ENCODE assay signal across 17 cellular contexts in the genomic region with DNA sequence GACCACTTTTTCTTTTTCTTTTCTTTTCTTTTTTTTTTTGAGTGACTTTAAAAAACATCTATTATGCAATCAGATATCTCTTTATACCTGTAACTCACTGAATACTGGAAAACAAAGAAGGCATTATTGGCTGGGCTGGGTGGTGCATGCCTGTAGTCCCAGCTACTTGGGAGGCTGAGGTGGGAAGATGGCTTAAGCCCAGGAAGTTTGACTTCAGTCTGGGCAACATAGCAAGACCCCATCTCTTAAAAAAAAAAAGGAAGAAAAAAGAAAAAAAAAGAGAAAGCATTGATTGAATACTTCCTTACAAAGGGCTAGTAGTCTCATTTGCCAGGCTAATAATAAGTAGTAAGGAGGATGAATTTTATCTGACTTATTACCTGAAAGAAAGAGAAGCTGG. TPM values are rescaled to one million over a fixed set of nuclear protein-coding genes. Genes with fewer than 3 reads are reported as not detected.
DNase-seq lines count a peak whose midpoint lies in the region; ATAC-seq and TF ChIP-seq lines count a peak whose summit lies in the region.
"Had no signal": no experiment of that assay in that cellular context is flagged by ENCODE, and none has a peak within 500 bp of the region (broad histone marks: within the 10 kb centered on the region; RNA-seq: fewer than 3 reads in every experiment).

No MANE protein-coding gene starts in this region.

- H3K9me3 ChIP-seq in BLaER1 treated with 17β-estradiol and CSF1 and Interleukin-3, amounts not matched to agents 10 nM and 100 nM (replicated peaks in 1 of 11), result no peaks in the 10 kb centered on the region
- no peaks in the 10 kb centered on the region for H3K9me3 ChIP-seq in IMR-90 (ENCODE audit: control insufficient read depth, insufficient read depth, low read length)
- no peaks in the 10 kb centered on the region for H3K9me3 ChIP-seq in esophagus muscularis mucosa

- peak overlapping the region in 1 of 11 experiments; percentile 90; a peak in 1 of 22 replicates for H3K9ac ChIP-seq in BLaER1 treated with 17β-estradiol and CSF1 and Interleukin-3, amounts not matched to agents 10 nM and 100 nM
- H3K9ac ChIP-seq in IMR-90 (ENCODE audit: low read depth, low read length), result no peak overlapping the region

- DNase-seq in IMR-90 (no peak), esophagus muscularis mucosa (ENCODE audit: extremely low spot score) (peak; percentile 14), anterior cingulate cortex (lab: John Stamatoyannopoulos, UW) (no peak)
- no peak for DNase-seq in stimulated activated CD4-positive, alpha-beta T cell treated with anti-CD3 and anti-CD28 coated beads, Interleukin-4, amount 100 ng/mL, for 1 hour
- DNase-seq: C1 segment of cervical spinal cord, DND-41, KG1, MV-4-11, NCI-H1694 treated with DMSO at 0.1 percent for 48 hours, NCI-H2107, NCI-H510A, NCI-H748 treated with DMSO at 0.1 percent for 48 hours, Right ventricle myocardium superior had no signal

- CTCF ChIA-PET in IMR-90 (lab: Yijun Ruan, JAX), result interaction anchor here (0.6 to 0.8 kb wide), 2 partner anchors 24 to 105 kb away, joined by 3 to 4 read pairs; no protein-coding TSS in a partner anchor

- no peak overlapping the region for H3K4me3 Mint-ChIP-seq in stimulated activated memory B cell treated with anti-CD40 and anti-IgM and Interleukin-4, amounts not matched to agents 10 μg/mL and 1 μg/mL and 100 μg/mL, for 72 hours

- H3K9me3 Mint-ChIP-seq in stimulated activated memory B cell treated with anti-CD40 and anti-IgM and Interleukin-4, amounts not matched to agents 10 μg/mL and 1 μg/mL and 100 μg/mL, for 72 hours, result no peaks in the 10 kb centered on the region

- H3K36me3 ChIP-seq in BLaER1 treated with 17β-estradiol and CSF1 and Interleukin-3, amounts not matched to agents 10 nM and 100 nM, result peaks cover 0 to 6% (median 0%) of the 10 kb centered on the region in 11 experiments; a peak in 2 of 22 replicates
- H3K36me3 ChIP-seq in IMR-90 (ENCODE audit: control insufficient read depth, insufficient read depth, low read length) (peaks cover 2% of the 10 kb centered on the region; the same call in 1 of the 2 replicates), esophagus muscularis mucosa (no peaks in the 10 kb centered on the region)

- TF ChIP-seq CTCF in IMR-90 (conservative IDR thresholded peaks at IDR 0.05; ENCODE audit: low read depth, low read length) (no peak), esophagus muscularis mucosa (IDR thresholded peaks at IDR 0.05) (no peak)

- no peaks in the 10 kb centered on the region for H3K36me3 Mint-ChIP-seq in stimulated activated memory B cell treated with anti-CD40 and anti-IgM and Interleukin-4, amounts not matched to agents 10 μg/mL and 1 μg/mL and 100 μg/mL, for 72 hours

- no peak overlapping the region for H2AK9ac ChIP-seq in IMR-90 (replicated peaks; ENCODE audit: low read depth, low read length, poor library complexity)

- no peak for TF ChIP-seq RAD21 in IMR-90 (IDR thresholded peaks at IDR 0.05; ENCODE audit: low read length)

- no peak overlapping the region for H3K4me3 ChIP-seq in BLaER1 treated with 17β-estradiol and CSF1 and Interleukin-3, amounts not matched to agents 10 nM and 100 nM
- H3K4me3 ChIP-seq in IMR-90 (ENCODE audit: insufficient read depth, low read depth, low read length) (no peak overlapping the region), esophagus muscularis mucosa (no peak overlapping the region)
- H3K4me3 ChIP-seq: SK-N-MC had no signal

- H3K14ac ChIP-seq in IMR-90 (replicated peaks; ENCODE audit: low read depth, low read length), result no peak overlapping the region

- no peak overlapping the region for H3K23ac ChIP-seq in IMR-90 (ENCODE audit: low read depth, low read length)

- H4K5ac ChIP-seq in IMR-90 (ENCODE audit: low read depth, low read length), result no peak overlapping the region

- no peak overlapping the region for H2BK5ac ChIP-seq in IMR-90 (ENCODE audit: low read depth, low read length, poor library complexity, severe bottlenecking)

- H3K4me1 Mint-ChIP-seq in stimulated activated memory B cell treated with anti-CD40 and anti-IgM and Interleukin-4, amounts not matched to agents 10 μg/mL and 1 μg/mL and 100 μg/mL, for 72 hours, result peaks cover 31% of the 10 kb centered on the region

- H3K4ac ChIP-seq in IMR-90 (ENCODE audit: low read depth, low read length), result no peak overlapping the region

- peaks cover 29 to 51% (median 41%) of the 10 kb centered on the region in 10 experiments for H3K4me1 ChIP-seq in BLaER1 treated with 17β-estradiol and CSF1 and Interleukin-3, amounts not matched to agents 10 nM and 100 nM
- peaks cover 16% of the 10 kb centered on the region for H3K4me1 ChIP-seq in IMR-90 (ENCODE audit: control insufficient read depth, insufficient read depth, low read length)
- peaks cover 22 to 44% (median 42%) of the 10 kb centered on the region in 4 donors for H3K4me1 ChIP-seq in esophagus muscularis mucosa

- H2BK120ac ChIP-seq in IMR-90 (ENCODE audit: low read depth, low read length), result peak overlapping the region; percentile 96; the same call in 1 of the 2 replicates

- H3K56ac ChIP-seq in IMR-90 (ENCODE audit: extremely low read depth, insufficient read depth, low read length), result no peak overlapping the region

- H3K9me1 ChIP-seq in IMR-90 (ENCODE audit: insufficient read depth, low read length), result peaks cover 18% of the 10 kb centered on the region

- peaks cover 20 to 33% (median 23%) of the 10 kb centered on the region in 11 experiments for H3K27me3 ChIP-seq in BLaER1 treated with 17β-estradiol and CSF1 and Interleukin-3, amounts not matched to agents 10 nM and 100 nM
- H3K27me3 ChIP-seq in IMR-90 (ENCODE audit: control insufficient read depth, insufficient read depth, low read length) (no peaks in the 10 kb centered on the region), esophagus muscularis mucosa (no peaks in the 10 kb centered on the region)

- TF ChIP-seq POLR2A in IMR-90 (IDR thresholded peaks at IDR 0.05; ENCODE audit: low read depth, low read length) (no peak), esophagus muscularis mucosa (IDR thresholded peaks at IDR 0.05; ENCODE audit: low read depth) (no peak)

- dilution Hi-C loops in IMR-90 (cut with HindIII; ENCODE audit: low sequenced_read_pairs, unreplicated experiment), result no loop called here

- no peak overlapping the region for H3K18ac ChIP-seq in IMR-90 (ENCODE audit: low read depth, low read length)

- intact Hi-C loops in IMR-90 (cut with micrococcal nuclease), result no loop called here
- intact Hi-C loops in esophagus muscularis mucosa (cut with DNase I), result no loop called here

- H2AFZ ChIP-seq in IMR-90 (replicated peaks; ENCODE audit: low read length, poor library complexity), result no peak overlapping the region

- no peak overlapping the region for H2BK20ac ChIP-seq in IMR-90 (ENCODE audit: low read depth, low read length)

- ATAC-seq in IMR-90 (ENCODE audit: low read depth) (no peak), HG02970 (IDR thresholded peaks at IDR 0.05; ENCODE audit: low FRiP score, unreplicated experiment) (no peak)
- no peak for ATAC-seq in stimulated activated memory B cell treated with anti-CD40 and anti-IgM and Interleukin-4, amounts not matched to agents 10 μg/mL and 1 μg/mL and 100 μg/mL, for 72 hours

- H3K27ac ChIP-seq in BLaER1 treated with 17β-estradiol and CSF1 and Interleukin-3, amounts not matched to agents 10 nM and 100 nM, result no peak overlapping the region
- H3K27ac ChIP-seq in IMR-90 (ENCODE audit: insufficient read depth, low read length) (no peak overlapping the region), esophagus muscularis mucosa (replicated peaks in 1 of 4) (peak overlapping the region in 2 of 4 donors; percentile 95 to 96)
- H3K27ac ChIP-seq: SK-N-MC had no signal

- H4K8ac ChIP-seq in IMR-90 (ENCODE audit: low read depth in 2 of 2, low read length in 2 of 2), result no peak overlapping the region

- peak overlapping the region; percentile 67; the same call in 1 of the 2 replicates for H2AK5ac ChIP-seq in IMR-90 (ENCODE audit: low read depth, low read length)

- 0 out of 2 replicates have a peak overlapping the region, but pooled peaks have one; percentile 27 for H4K91ac ChIP-seq in IMR-90 (ENCODE audit: insufficient read depth, low read depth, low read length)

- POLR2A ChIA-PET in IMR-90 (lab: Charles Lee; ENCODE audit: unreplicated experiment), result no interaction called here

- H3K79me1 ChIP-seq in IMR-90 (ENCODE audit: low read depth in 1 of 2, low read length in 2 of 2), result peaks cover 0 to 32% of the 10 kb centered on the region in 2 experiments; a peak in 2 of 4 replicates

- H4K20me1 ChIP-seq in BLaER1 treated with 17β-estradiol and CSF1 and Interleukin-3, amounts not matched to agents 10 nM and 100 nM, result peaks cover 0 to 36% (median 10%) of the 10 kb centered on the region in 11 experiments; a peak in 12 of 22 replicates
- H4K20me1 ChIP-seq in IMR-90 (ENCODE audit: insufficient read depth, low read length), result peaks cover 12% of the 10 kb centered on the region

- TF ChIP-seq EP300 in esophagus muscularis mucosa (IDR thresholded peaks at IDR 0.05), result no peak

- in situ Hi-C loops in IMR-90 (cut with MboI; ENCODE audit: low sequenced_read_pairs), result loop anchor here (5.0 kb wide), 1 partner anchor 280 kb away; no protein-coding TSS in a partner anchor

- H2BK15ac ChIP-seq in IMR-90 (ENCODE audit: low read depth, low read length), result no peak overlapping the region; the same call in 2 of the 3 replicates

- H3K4me2 ChIP-seq in BLaER1 treated with 17β-estradiol and CSF1 and Interleukin-3, amounts not matched to agents 10 nM and 100 nM, result peak overlapping the region; percentile 85 to 100 (median 96); a peak in 20 of 22 replicates
- H3K4me2 ChIP-seq in IMR-90 (ENCODE audit: low read depth, low read length), result no peak overlapping the region

- peaks cover 50% of the 10 kb centered on the region for H3K27me3 Mint-ChIP-seq in stimulated activated memory B cell treated with anti-CD40 and anti-IgM and Interleukin-4, amounts not matched to agents 10 μg/mL and 1 μg/mL and 100 μg/mL, for 72 hours

- H3K27ac Mint-ChIP-seq in stimulated activated memory B cell treated with anti-CD40 and anti-IgM and Interleukin-4, amounts not matched to agents 10 μg/mL and 1 μg/mL and 100 μg/mL, for 72 hours, result peak overlapping the region; percentile 24

- no TSS peak for BruUV-seq in IMR-90 (replicated peaks; lab: Mats Ljungman, UMichigan)

TF ChIP-seq in IMR-90, 13 proteins besides CTCF, POLR2A, EP300 and RAD21:
- no peak for TF ChIP-seq CEBPB (IDR thresholded peaks at IDR 0.05; ENCODE audit: low read depth, low read length)

RNA-seq across cellular contexts. Expression of a gene that starts 2.7 kb away (rescaled TPM):
- total RNA-seq in IMR-90 (2012; rRNA removed) (29.0 and 38.6 TPM in 2 replicates), esophagus muscularis mucosa (10 to 100 TPM; 32.3 to 48.0 (median 38.6) TPM)
- polyA plus RNA-seq in IMR-90 (2012; rRNA removed), result 44.7 and 45.3 TPM in 2 replicates
- polyA plus RNA-seq in IMR-90 (2012; cell fraction: cytosol; rRNA removed), result 26.0 and 32.1 TPM in 2 replicates
- polyA plus RNA-seq in IMR-90 (2012; cell fraction: nucleus; rRNA removed; ENCODE audit: low replicate concordance), result 165 and 175 TPM in 2 replicates
